In the genomic region with DNA sequence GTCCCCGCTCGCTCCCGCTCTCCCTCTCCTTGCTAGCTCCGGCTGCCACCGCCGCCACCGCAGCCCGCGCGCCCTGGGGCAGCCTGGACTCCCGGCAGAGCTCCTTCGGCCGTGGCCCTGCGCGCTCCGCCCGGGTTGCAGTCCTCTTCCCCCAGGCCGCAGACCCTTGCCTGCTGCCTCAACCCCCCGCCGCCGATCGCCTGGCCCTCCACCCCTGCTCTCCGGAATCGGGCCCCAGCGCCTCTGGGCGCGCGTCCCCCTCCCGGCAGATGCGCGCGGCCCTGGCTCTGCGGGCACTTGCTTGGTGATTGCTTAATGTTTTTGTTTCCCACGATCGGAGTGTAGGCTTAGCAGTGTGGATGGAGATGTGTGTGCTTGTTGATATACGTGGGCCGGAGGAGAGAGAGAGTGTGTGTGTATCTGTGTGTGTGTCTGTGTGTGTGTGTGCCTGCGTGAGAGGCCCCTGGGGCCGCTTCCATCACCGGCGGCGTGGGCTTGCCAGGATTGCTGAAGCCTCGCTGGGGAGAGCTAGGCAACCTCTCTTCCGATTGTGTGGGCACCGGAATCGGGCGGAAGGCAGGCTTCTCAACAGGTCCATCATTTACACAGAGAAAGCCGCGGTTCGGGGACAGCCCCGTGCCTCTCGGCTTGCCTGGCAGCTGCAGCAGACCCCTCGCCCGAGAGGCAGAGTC, we compare ENCODE assay signal across 8 cellular contexts. TPM values are rescaled to one million over a fixed set of nuclear protein-coding genes. Genes with fewer than 3 reads are reported as not detected.
DNase-seq lines count a peak whose midpoint lies in the region; ATAC-seq, FAIRE-seq and TF ChIP-seq lines count a peak whose summit lies in the region.

No MANE protein-coding gene starts in this region.

- H3K4me2 ChIP-seq in mammary epithelial cell (ENCODE audit: insufficient read depth, low read depth, low read length), result peak overlapping the region; percentile 23

- TF ChIP-seq CTCF in mammary epithelial cell (conservative IDR thresholded peaks at IDR 0.05 in 1 of 2, IDR thresholded peaks at IDR 0.05 in 1 of 2; ENCODE audit: extremely low read depth in 1 of 2, insufficient read depth in 1 of 2, low read depth in 1 of 2, low read length in 2 of 2) (no peak), left lung (IDR thresholded peaks at IDR 0.05) (no peak), suprapubic skin (IDR thresholded peaks at IDR 0.05) (no peak)

- no TSS peak for BruUV-seq in mammary epithelial cell (replicated peaks; lab: Mats Ljungman, UMichigan)

- no peak for TF ChIP-seq POLR2A in suprapubic skin (IDR thresholded peaks at IDR 0.05)

- in situ Hi-C loops in mammary epithelial cell (cut with MboI; ENCODE audit: low sequenced_read_pairs in 2 of 2), result loop anchor here in 1 of 2 donors (10.0 to 25.0 kb wide), 2 partner anchors 190 to 338 kb away; no protein-coding TSS in a partner anchor

- peaks cover 44% of the 10 kb centered on the region for H3K27me3 ChIP-seq in mammary epithelial cell (ENCODE audit: insufficient read depth, low read length)
- peaks cover 49 to 97% of the 10 kb centered on the region in 2 donors for H3K27me3 ChIP-seq in left lung
- peaks cover 42% of the 10 kb centered on the region for H3K27me3 ChIP-seq in suprapubic skin

- no peak overlapping the region for H3K4me3 ChIP-seq in mammary epithelial cell (replicated peaks in 1 of 3; ENCODE audit: insufficient read depth in 1 of 3, low read depth in 2 of 3, low read length in 3 of 3)
- H3K4me3 ChIP-seq in left lung, result peak overlapping the region in 1 of 2 donors; percentile 39
- H3K4me3 ChIP-seq in suprapubic skin, result peak overlapping the region; percentile 77

- H3K27ac ChIP-seq in mammary epithelial cell (ENCODE audit: insufficient read depth, low read depth, low read length), result no peak overlapping the region
- no peak overlapping the region for H3K27ac ChIP-seq in left lung
- peak overlapping the region; percentile 69 for H3K27ac ChIP-seq in suprapubic skin

- CTCF ChIA-PET in mammary epithelial cell (lab: Charles Lee; ENCODE audit: low non-redundant PET), result no interaction called here

- DNase-seq in DMS53 treated with DMSO at 0.1 percent for 48 hours (lab: John Stamatoyannopoulos, UW; ENCODE audit: unreplicated experiment), result peak; percentile 45
- peak; percentile 16 for DNase-seq in NCI-H345 treated with DMSO at 0.1 percent for 48 hours (lab: John Stamatoyannopoulos, UW; ENCODE audit: unreplicated experiment)
- peak; percentile 22 for DNase-seq in mammary epithelial cell
- DNase-seq in left lung, result peak in 1 of 2 donors; percentile 78
- no peak for DNase-seq in suprapubic skin (ENCODE audit: low spot score in 2 of 2)
- DNase-seq in COLO829 (ENCODE audit: low spot score), result no peak
- no peak for DNase-seq in frontal cortex (ENCODE audit: low spot score in 2 of 2)
- no peak for DNase-seq in cortex of kidney (lab: John Stamatoyannopoulos, UW)

- H3K9ac ChIP-seq in mammary epithelial cell (ENCODE audit: insufficient read depth, low read length), result no peak overlapping the region

- no peak for TF ChIP-seq EP300 in suprapubic skin (IDR thresholded peaks at IDR 0.05)

- H3K79me2 ChIP-seq in mammary epithelial cell (ENCODE audit: insufficient read depth, low read length), result no peaks in the 10 kb centered on the region

- peaks cover 23% of the 10 kb centered on the region for H3K4me1 ChIP-seq in mammary epithelial cell (ENCODE audit: insufficient read depth, low read length)
- H3K4me1 ChIP-seq in left lung, result peaks cover 19 to 61% of the 10 kb centered on the region in 2 donors
- peaks cover 45% of the 10 kb centered on the region for H3K4me1 ChIP-seq in suprapubic skin

- H4K20me1 ChIP-seq in mammary epithelial cell (ENCODE audit: insufficient read depth, low read length), result peaks cover 7% of the 10 kb centered on the region

- FAIRE-seq in frontal cortex (lab: Jason Lieb, UNC), result no peak

- H3K36me3 ChIP-seq in mammary epithelial cell (ENCODE audit: insufficient read depth, low read length) (no peaks in the 10 kb centered on the region), left lung (no peaks in the 10 kb centered on the region), suprapubic skin (peaks cover 20% of the 10 kb centered on the region)

- intact Hi-C loops in mammary epithelial cell (cut with micrococcal nuclease) (loop anchor here (10.0 kb wide), 1 partner anchor 108 kb away; no protein-coding TSS in a partner anchor), left lung (cut with DNase I) (no loop called here)

- peak; percentile 3 for ATAC-seq in left lung

- H2AFZ ChIP-seq in mammary epithelial cell (ENCODE audit: low read depth, low read length), result no peak overlapping the region

- H3K9me3 ChIP-seq in mammary epithelial cell (replicated peaks; ENCODE audit: insufficient read depth, low read length) (no peaks in the 10 kb centered on the region), left lung (no peaks in the 10 kb centered on the region), suprapubic skin (no peaks in the 10 kb centered on the region)

- dilution Hi-C loops in mammary epithelial cell (cut with HindIII; ENCODE audit: low sequenced_read_pairs), result no loop called here

- WGBS in mammary epithelial cell (ENCODE audit: low coverage, missing lambda C conversion rate), result 10% methylated on average over 6 of the region's 54 CpGs
- under 1% methylated on average over 33 of the region's 54 CpGs for WGBS in suprapubic skin

RNA-seq across cellular contexts. Expression of a gene that starts 0.9 kb away (rescaled TPM):
- total RNA-seq in mammary epithelial cell (under 1 TPM in 1 of 2 donors, not detected in 1; 0.67 TPM), left lung (1 to 10 TPM in 1 of 2 donors, under 1 TPM in 1; 0.67 to 2.0 TPM), suprapubic skin (10 to 100 TPM; 12.1 to 26.1 (median 18.2) TPM), frontal cortex (3.3 TPM)
- 0.02 TPM for polyA plus RNA-seq in mammary epithelial cell
- not detected for polyA minus RNA-seq in mammary epithelial cell

Comparison
In these comparisons a context has a peak if more than half of its experiments do, and no peak if none do; other contexts are left out.
1. DNase-seq: peak in DMS53 treated with DMSO at 0.1 percent for 48 hours (single experiment), NCI-H345 treated with DMSO at 0.1 percent for 48 hours (single experiment) and mammary epithelial cell (single experiment); none in suprapubic skin (0 of 2), COLO829 (single experiment), frontal cortex (0 of 2) and cortex of kidney (single experiment).